6 cellular contexts compared by ENCODE assay signal in the genomic region with DNA sequence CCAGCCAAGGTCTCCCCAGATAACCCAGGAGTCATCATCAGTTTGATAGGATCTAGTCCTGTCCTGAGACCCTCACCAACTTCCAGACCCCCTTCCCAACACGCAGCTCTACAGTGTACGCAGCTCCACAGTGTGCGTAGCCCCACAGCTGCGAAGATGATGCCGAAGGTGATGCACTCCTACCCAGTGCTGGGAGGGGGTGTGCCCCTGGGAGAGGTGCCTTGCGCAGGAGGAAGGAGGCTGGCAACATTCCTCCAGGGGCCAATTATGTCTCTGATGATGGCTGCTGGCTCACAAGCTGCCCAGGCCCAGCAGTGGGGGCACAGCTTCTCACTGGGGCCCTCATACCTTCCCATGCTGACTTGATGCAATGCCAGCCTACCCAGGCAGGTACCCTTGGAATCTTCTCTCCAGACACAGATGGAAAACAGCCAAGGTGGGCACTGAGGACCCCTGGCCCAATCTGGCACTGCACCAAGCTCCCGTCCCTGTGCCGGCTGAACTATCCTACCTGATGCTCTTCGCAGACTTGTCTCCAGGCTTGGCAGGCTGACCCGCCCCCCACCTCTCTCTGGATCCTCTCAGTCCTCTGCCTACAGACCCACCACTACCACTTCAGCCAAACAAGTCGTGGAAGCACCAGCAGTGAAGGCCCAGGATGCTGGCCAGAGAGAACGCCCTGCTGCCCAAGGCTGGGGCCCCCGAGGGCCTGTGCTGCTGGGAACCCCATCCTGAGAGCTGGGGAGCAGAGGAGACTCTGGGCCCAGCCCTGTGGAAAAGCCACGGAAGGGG. TPM values are rescaled to one million over a fixed set of nuclear protein-coding genes. Genes with fewer than 3 reads are reported as not detected.
DNase-seq lines count a peak whose midpoint lies in the region; ATAC-seq and TF ChIP-seq lines count a peak whose summit lies in the region.
"Had no signal": no experiment of that assay in that cellular context is flagged by ENCODE, and none has a peak within 500 bp of the region (broad histone marks: within the 10 kb centered on the region; RNA-seq: fewer than 3 reads in every experiment).

No MANE protein-coding gene starts in this region.

- H3K4me3 ChIP-seq in SJCRH30 (peak overlapping the region; percentile 59), fibroblast of mammary gland (ENCODE audit: control insufficient read depth, low read depth, low read length) (peak overlapping the region; percentile 57), subcutaneous abdominal adipose tissue (ENCODE audit: low read depth in 1 of 5, low read length in 5 of 5) (peak overlapping the region; percentile 59 to 73 (median 62))

- no peak for TF ChIP-seq CTCF in fibroblast of mammary gland (conservative IDR thresholded peaks at IDR 0.05; ENCODE audit: control insufficient read depth, insufficient read depth, low read depth, low read length)

- H3K27ac ChIP-seq in SJCRH30 = no peak overlapping the region
- peak overlapping the region; percentile 41 for H3K27ac ChIP-seq in subcutaneous abdominal adipose tissue (ENCODE audit: low read depth, low read length)

- no peaks in the 10 kb centered on the region for H3K9me3 ChIP-seq in SJCRH30 (replicated peaks)
- H3K9me3 ChIP-seq in subcutaneous abdominal adipose tissue (ENCODE audit: control insufficient read depth in 5 of 5, low read length in 5 of 5) = no peaks in the 10 kb centered on the region

- no peak for ATAC-seq in GM18868 (IDR thresholded peaks at IDR 0.05; ENCODE audit: unreplicated experiment)

- H3K9ac ChIP-seq in subcutaneous abdominal adipose tissue (ENCODE audit: low read length in 5 of 5) = peak overlapping the region in 4 of 5 donors; percentile 77 to 89 (median 85)

- H3K36me3 ChIP-seq in SJCRH30 (peaks cover 12% of the 10 kb centered on the region), subcutaneous abdominal adipose tissue (ENCODE audit: control insufficient read depth in 5 of 5, insufficient read depth in 5 of 5, low read length in 5 of 5) (peaks cover 0 to 32% (median 27%) of the 10 kb centered on the region in 5 donors)

- peaks cover 5% of the 10 kb centered on the region; the same call in 1 of the 2 replicates for H3K27me3 ChIP-seq in SJCRH30
- H3K27me3 ChIP-seq in subcutaneous abdominal adipose tissue (ENCODE audit: control insufficient read depth in 5 of 5, insufficient read depth in 4 of 5, low read length in 5 of 5) = no peaks in the 10 kb centered on the region

- H3K4me1 ChIP-seq in SJCRH30 (peaks cover 4% of the 10 kb centered on the region; the same call in 1 of the 2 replicates), subcutaneous abdominal adipose tissue (ENCODE audit: control insufficient read depth in 5 of 5, insufficient read depth in 5 of 5, low read length in 5 of 5) (peaks cover 3 to 35% (median 23%) of the 10 kb centered on the region in 5 donors)

- DNase-seq in SJCRH30 = peak in 1 of 2 experiments; percentile 8
- no peak for DNase-seq in fibroblast of mammary gland (ENCODE audit: low read depth)
- no peak for DNase-seq in dedifferentiated amniotic fluid mesenchymal stem cell (ENCODE audit: extremely low spot score)

RNA-seq across cellular contexts. Expression of a gene that starts 1.4 kb away (rescaled TPM):
- total RNA-seq in SJCRH30 (2014; rRNA removed; shearing (Covaris generic)) = 19.1 and 19.6 TPM in 2 replicates

RNA-seq across cellular contexts. Expression of a gene that starts 11.1 kb away (rescaled TPM):
- total RNA-seq in SJCRH30 (2014; rRNA removed; shearing (Covaris generic)) = 0.08 TPM in 1 of 2 replicates, not detected in the other
- total RNA-seq: SK-MEL-5 had no signal

RNA-seq across cellular contexts. Expression of a gene that starts 12.1 kb away (rescaled TPM):
- total RNA-seq in SJCRH30 (2014; rRNA removed; shearing (Covaris generic)) = 27.1 and 35.0 TPM in 2 replicates

RNA-seq across cellular contexts. Expression of a gene that starts 12.6 kb away (rescaled TPM):
- total RNA-seq in SJCRH30 (2014; rRNA removed; shearing (Covaris generic)) = 70.1 and 71.9 TPM in 2 replicates
